ENCODE assay signal across 7 cellular contexts in genomic region chr3:103589770-103590169, GRCh38.
"Had no signal": no experiment of that assay in that cellular context is flagged by ENCODE, and none has a peak within 500 bp of the region (broad histone marks: within the 10 kb centered on the region; RNA-seq: fewer than 3 reads in every experiment).

No MANE protein-coding gene starts in this region.

- H3K27ac ChIP-seq: GM23248, HL-60 had no signal

- DNase-seq: GM23248, GOT3, H9, HCEC 1CT, KG1 had no signal

- H3K9ac ChIP-seq: GM23248 had no signal

- FAIRE-seq: H54 had no signal

- H2AFZ ChIP-seq: GM23248 had no signal

- H3K4me3 ChIP-seq: GM23248 had no signal
